17 cellular contexts compared by ENCODE assay signal in genomic region chr2:69954069-69954468, GRCh38. TPM values are rescaled to one million over a fixed set of nuclear protein-coding genes. Genes with fewer than 3 reads are reported as not detected.
DNase-seq lines count a peak whose midpoint lies in the region; ATAC-seq, FAIRE-seq and TF ChIP-seq lines count a peak whose summit lies in the region.
"Had no signal": no experiment of that assay in that cellular context is flagged by ENCODE, and none has a peak within 500 bp of the region (broad histone marks: within the 10 kb centered on the region; RNA-seq: fewer than 3 reads in every experiment).

No MANE protein-coding gene starts in this region.

- 84 to 98% (median 91%) methylated on average over 1 of the region's 1 CpG for whole genome bisulfite sequencing in stomach, 5 donors

- TF ChIP-seq POLR2A in stomach (IDR thresholded peaks at IDR 0.05): no peak

- H2AFZ ChIP-seq in Karpas-422 (ENCODE audit: low read length): peak overlapping the region; percentile 22; the same call in 1 of the 2 replicates
- peak overlapping the region; percentile 4 for H2AFZ ChIP-seq in astrocyte (ENCODE audit: low read depth, low read length)

- peak; percentile 23 for DNase-seq in GM12865 (ENCODE audit: low read depth)
- DNase-seq in Karpas-422: peak; percentile 69
- no peak for DNase-seq in astrocyte (ENCODE audit: low read depth)
- no peak for DNase-seq in effector memory CD8-positive, alpha-beta T cell
- no peak for DNase-seq in stomach
- DNase-seq in NCI-H1417 treated with DMSO at 0.1 percent for 48 hours (lab: John Stamatoyannopoulos, UW): no peak
- no peak for DNase-seq in chondrocyte (ENCODE audit: low spot score)
- DNase-seq: ACHN; Calu3; CD4-positive, CD25-positive, alpha-beta regulatory T cell; DMS79; GOT3; H9; HFFc6 had no signal

- H3K9me2 ChIP-seq in Karpas-422 (replicated peaks; ENCODE audit: insufficient read depth, low read length): no peaks in the 10 kb centered on the region

- H3K4me2 ChIP-seq in Karpas-422 (ENCODE audit: low read depth, low read length, poor library complexity, severe bottlenecking): peak overlapping the region; percentile 4
- no peak overlapping the region for H3K4me2 ChIP-seq in astrocyte (ENCODE audit: low read length)

- no peak overlapping the region for H3K4me3 ChIP-seq in GM12865 (ENCODE audit: low read depth, low read length)
- H3K4me3 ChIP-seq in Karpas-422 (ENCODE audit: low read length): no peak overlapping the region
- no peak overlapping the region for H3K4me3 ChIP-seq in astrocyte (ENCODE audit: insufficient read depth, low read depth, low read length)
- no peak overlapping the region for H3K4me3 ChIP-seq in stomach
- H3K4me3 ChIP-seq: BLaER1 treated with 17β-estradiol and CSF1 and Interleukin-3, amounts not matched to agents 10 nM and 100 nM had no signal

- intact Hi-C loops in stomach (cut with DNase I; ENCODE audit: low total_unique reads): no loop called here

- no peak for ATAC-seq in effector memory CD8-positive, alpha-beta T cell (replicated peaks)

- H3K79me2 ChIP-seq in Karpas-422 (ENCODE audit: low read length): no peaks in the 10 kb centered on the region
- no peaks in the 10 kb centered on the region for H3K79me2 ChIP-seq in astrocyte (ENCODE audit: insufficient read depth, low read length)

- H3K36me3 ChIP-seq in Karpas-422 (ENCODE audit: insufficient read depth, low read length) (no peaks in the 10 kb centered on the region), astrocyte (ENCODE audit: insufficient read depth, low read length) (no peaks in the 10 kb centered on the region), stomach (no peaks in the 10 kb centered on the region)
- H3K36me3 ChIP-seq: BLaER1 treated with 17β-estradiol and CSF1 and Interleukin-3, amounts not matched to agents 10 nM and 100 nM had no signal

- H3K4me3 Mint-ChIP-seq in astrocyte (ENCODE audit: unreplicated experiment) (no peak overlapping the region), chondrocyte (ENCODE audit: unreplicated experiment) (no peak overlapping the region)
- H3K4me3 Mint-ChIP-seq in effector memory CD8-positive, alpha-beta T cell: no peak overlapping the region
- H3K4me3 Mint-ChIP-seq: CD4-positive, CD25-positive, alpha-beta regulatory T cell; H9; HFFc6 had no signal

- H3K27ac Mint-ChIP-seq in astrocyte (ENCODE audit: unreplicated experiment) (no peak overlapping the region), chondrocyte (ENCODE audit: unreplicated experiment) (no peak overlapping the region)
- H3K27ac Mint-ChIP-seq in effector memory CD8-positive, alpha-beta T cell: peak overlapping the region; percentile 46 to 64
- H3K27ac Mint-ChIP-seq: CD4-positive, CD25-positive, alpha-beta regulatory T cell; H9; HFFc6 had no signal

- H4K20me1 ChIP-seq in Karpas-422 (ENCODE audit: insufficient read depth, low read depth, low read length) (no peaks in the 10 kb centered on the region), astrocyte (ENCODE audit: insufficient read depth, low read length) (no peaks in the 10 kb centered on the region)
- H4K20me1 ChIP-seq: BLaER1 treated with 17β-estradiol and CSF1 and Interleukin-3, amounts not matched to agents 10 nM and 100 nM had no signal

- TF ChIP-seq EP300 in stomach (IDR thresholded peaks at IDR 0.05): no peak

- H3K9me3 ChIP-seq in Karpas-422 (ENCODE audit: low read length) (no peaks in the 10 kb centered on the region), astrocyte (ENCODE audit: insufficient read depth, low read depth, low read length) (no peaks in the 10 kb centered on the region), stomach (no peaks in the 10 kb centered on the region)
- H3K9me3 ChIP-seq: BLaER1 treated with 17β-estradiol and CSF1 and Interleukin-3, amounts not matched to agents 10 nM and 100 nM had no signal

- H3K27me3 ChIP-seq in Karpas-422 (ENCODE audit: low read length): no peaks in the 10 kb centered on the region
- peaks cover 9% of the 10 kb centered on the region for H3K27me3 ChIP-seq in astrocyte (ENCODE audit: insufficient read depth, low read length)
- peaks cover 0 to under 1% (median 0%) of the 10 kb centered on the region in 3 donors for H3K27me3 ChIP-seq in stomach
- H3K27me3 ChIP-seq: BLaER1 treated with 17β-estradiol and CSF1 and Interleukin-3, amounts not matched to agents 10 nM and 100 nM had no signal

- H3K9ac ChIP-seq in Karpas-422 (ENCODE audit: low read length) (no peak overlapping the region), astrocyte (ENCODE audit: low read length) (no peak overlapping the region)
- H3K9ac ChIP-seq: BLaER1 treated with 17β-estradiol and CSF1 and Interleukin-3, amounts not matched to agents 10 nM and 100 nM had no signal

- H3K4me1 ChIP-seq in Karpas-422 (ENCODE audit: low read length) (peaks cover 11% of the 10 kb centered on the region), astrocyte (ENCODE audit: insufficient read depth, low read length) (no peaks in the 10 kb centered on the region), stomach (peaks cover 0 to under 1% (median 0%) of the 10 kb centered on the region in 4 donors)

- H3K27me3 Mint-ChIP-seq in astrocyte (ENCODE audit: low read depth, unreplicated experiment) (peaks cover 36% of the 10 kb centered on the region), chondrocyte (ENCODE audit: low read depth) (peaks cover 26% of the 10 kb centered on the region)
- H3K27me3 Mint-ChIP-seq in effector memory CD8-positive, alpha-beta T cell: peaks cover 8 to 13% of the 10 kb centered on the region in 2 donors

- H3K4me1 Mint-ChIP-seq in astrocyte (ENCODE audit: low read depth, unreplicated experiment) (no peaks in the 10 kb centered on the region), chondrocyte (ENCODE audit: low read depth) (no peaks in the 10 kb centered on the region)
- peaks cover 4 to 6% of the 10 kb centered on the region in 2 donors for H3K4me1 Mint-ChIP-seq in effector memory CD8-positive, alpha-beta T cell (ENCODE audit: low read depth in 2 of 2)

- H3K36me3 Mint-ChIP-seq in astrocyte (ENCODE audit: low read depth, unreplicated experiment) (no peaks in the 10 kb centered on the region), chondrocyte (ENCODE audit: low read depth) (no peaks in the 10 kb centered on the region)
- H3K36me3 Mint-ChIP-seq in effector memory CD8-positive, alpha-beta T cell (ENCODE audit: insufficient read depth): no peaks in the 10 kb centered on the region
- H3K36me3 Mint-ChIP-seq: CD4-positive, CD25-positive, alpha-beta regulatory T cell had no signal

- FAIRE-seq in astrocyte (lab: Jason Lieb, UNC): no peak
- FAIRE-seq: GM12892, GM19239 had no signal

- H3K9me3 Mint-ChIP-seq in astrocyte (ENCODE audit: unreplicated experiment): peaks cover 4% of the 10 kb centered on the region
- no peaks in the 10 kb centered on the region for H3K9me3 Mint-ChIP-seq in effector memory CD8-positive, alpha-beta T cell
- H3K9me3 Mint-ChIP-seq in chondrocyte (ENCODE audit: low read depth): no peaks in the 10 kb centered on the region
- H3K9me3 Mint-ChIP-seq: H9, HFFc6 had no signal

- H3K27ac ChIP-seq in Karpas-422 (ENCODE audit: low read length) (no peak overlapping the region), astrocyte (ENCODE audit: low read depth, low read length) (no peak overlapping the region), stomach (no peak overlapping the region)
- H3K27ac ChIP-seq: BLaER1 treated with 17β-estradiol and CSF1 and Interleukin-3, amounts not matched to agents 10 nM and 100 nM had no signal

- TF ChIP-seq CTCF in GM12865 (IDR thresholded peaks at IDR 0.05; ENCODE audit: insufficient read depth, low read depth, low read length, missing control alignments) (no peak), astrocyte (IDR thresholded peaks at IDR 0.05; ENCODE audit: insufficient read depth, low read depth, low read length) (no peak), stomach (IDR thresholded peaks at IDR 0.05) (no peak), chondrocyte (IDR thresholded peaks at IDR 0.05) (no peak)

RNA-seq across cellular contexts. Expression of gene ASPRV1, which starts 7.4 kb away (rescaled TPM):
- 0.71 and 1.3 TPM in 2 replicates for total RNA-seq in Karpas-422 (2014; rRNA removed; shearing (Covaris generic); ENCODE audit: low replicate concordance)
- total RNA-seq in astrocyte: 0.23 and 0.26 TPM in 2 replicates
- 1 to 10 TPM in 3 of 5 donors, not detected in 2; 2.0 to 6.4 (median 3.5) TPM for total RNA-seq in stomach
- under 1 TPM; 0.44 to 0.90 (median 0.46) TPM for polyA plus RNA-seq in stomach
- 0.21 to 1.2 TPM (median 0.35 TPM) in 3 replicates for total RNA-seq in chondrocyte

RNA-seq across cellular contexts. Expression of gene MXD1, which starts 39.2 kb away (rescaled TPM):
- total RNA-seq in Karpas-422 (2014; rRNA removed; shearing (Covaris generic); ENCODE audit: low replicate concordance): 16.1 and 29.3 TPM in 2 replicates
- total RNA-seq in astrocyte: 26.2 and 29.2 TPM in 2 replicates
- total RNA-seq in stomach: 10 to 100 TPM in 4 of 5 donors, 1 to 10 TPM in 1; 8.1 to 40.2 (median 26.8) TPM
- polyA plus RNA-seq in stomach: 10 to 100 TPM in 1 of 3 donors, 1 to 10 TPM in 2; 9.1 to 16.3 (median 9.3) TPM
- 12.1 to 19.9 TPM (median 16.9 TPM) in 3 replicates for total RNA-seq in chondrocyte

Comparison
In these comparisons a context has a peak if more than half of its experiments do, and no peak if none do; other contexts are left out.
1. DNase-seq: peak in GM12865 (single experiment) and Karpas-422 (single experiment); none in astrocyte (single experiment), effector memory CD8-positive, alpha-beta T cell (0 of 3), stomach (single experiment), NCI-H1417 treated with DMSO at 0.1 percent for 48 hours (single experiment) and chondrocyte (single experiment).
2. H3K27ac Mint-ChIP-seq: peak in effector memory CD8-positive, alpha-beta T cell (2 of 2); none in astrocyte (single experiment) and chondrocyte (single experiment).